1 cellular context compared by ENCODE assay signal in the genomic region with DNA sequence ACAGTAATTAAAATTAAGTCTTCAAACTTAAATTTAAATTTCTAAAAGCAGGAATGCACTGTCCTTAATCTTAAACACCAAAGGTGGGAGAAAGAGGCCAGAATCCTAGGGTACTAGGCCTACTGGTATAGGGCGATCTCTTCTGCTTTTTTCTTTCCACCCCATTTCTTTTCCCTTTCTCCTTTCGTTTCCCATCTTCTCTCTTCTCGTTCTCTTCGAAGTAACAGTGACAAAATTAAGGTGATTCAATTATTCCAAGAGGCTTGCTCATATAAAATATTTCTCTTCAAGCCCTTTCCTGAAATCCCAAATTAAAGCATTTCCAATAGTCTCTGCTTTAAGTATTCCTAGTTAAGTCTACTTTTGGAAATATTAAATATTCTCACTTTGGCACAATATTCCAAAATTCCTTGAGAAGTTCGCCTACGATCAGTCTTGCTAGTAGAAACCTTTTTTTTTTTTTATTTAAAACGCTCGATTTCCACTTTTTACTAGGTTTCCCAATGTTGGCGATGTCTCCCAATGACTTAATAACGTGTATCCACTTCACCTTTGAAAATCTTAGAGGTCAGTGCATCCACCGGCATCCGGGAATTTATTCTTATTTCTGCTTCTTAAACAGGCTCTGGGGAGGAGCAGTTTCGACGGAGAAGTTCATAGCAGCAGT.
TF ChIP-seq lines count a peak whose summit lies in the region.

No MANE protein-coding gene starts in this region.

TF ChIP-seq in K562, 482 proteins besides CTCF, POLR2A, EP300 and RAD21 (continued from another document and continues in another):
- TF ChIP-seq, protein P1, sequence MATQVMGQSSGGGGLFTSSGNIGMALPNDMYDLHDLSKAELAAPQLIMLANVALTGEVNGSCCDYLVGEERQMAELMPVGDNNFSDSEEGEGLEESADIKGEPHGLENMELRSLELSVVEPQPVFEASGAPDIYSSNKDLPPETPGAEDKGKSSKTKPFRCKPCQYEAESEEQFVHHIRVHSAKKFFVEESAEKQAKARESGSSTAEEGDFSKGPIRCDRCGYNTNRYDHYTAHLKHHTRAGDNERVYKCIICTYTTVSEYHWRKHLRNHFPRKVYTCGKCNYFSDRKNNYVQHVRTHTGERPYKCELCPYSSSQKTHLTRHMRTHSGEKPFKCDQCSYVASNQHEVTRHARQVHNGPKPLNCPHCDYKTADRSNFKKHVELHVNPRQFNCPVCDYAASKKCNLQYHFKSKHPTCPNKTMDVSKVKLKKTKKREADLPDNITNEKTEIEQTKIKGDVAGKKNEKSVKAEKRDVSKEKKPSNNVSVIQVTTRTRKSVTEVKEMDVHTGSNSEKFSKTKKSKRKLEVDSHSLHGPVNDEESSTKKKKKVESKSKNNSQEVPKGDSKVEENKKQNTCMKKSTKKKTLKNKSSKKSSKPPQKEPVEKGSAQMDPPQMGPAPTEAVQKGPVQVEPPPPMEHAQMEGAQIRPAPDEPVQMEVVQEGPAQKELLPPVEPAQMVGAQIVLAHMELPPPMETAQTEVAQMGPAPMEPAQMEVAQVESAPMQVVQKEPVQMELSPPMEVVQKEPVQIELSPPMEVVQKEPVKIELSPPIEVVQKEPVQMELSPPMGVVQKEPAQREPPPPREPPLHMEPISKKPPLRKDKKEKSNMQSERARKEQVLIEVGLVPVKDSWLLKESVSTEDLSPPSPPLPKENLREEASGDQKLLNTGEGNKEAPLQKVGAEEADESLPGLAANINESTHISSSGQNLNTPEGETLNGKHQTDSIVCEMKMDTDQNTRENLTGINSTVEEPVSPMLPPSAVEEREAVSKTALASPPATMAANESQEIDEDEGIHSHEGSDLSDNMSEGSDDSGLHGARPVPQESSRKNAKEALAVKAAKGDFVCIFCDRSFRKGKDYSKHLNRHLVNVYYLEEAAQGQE (CRISPR knock-in tag; IDR thresholded peaks at IDR 0.05; ENCODE audit: low read depth), result no peak
- no peak for TF ChIP-seq RBM25 (IDR thresholded peaks at IDR 0.05; ENCODE audit: low read depth, low read length, severe bottlenecking)
- TF ChIP-seq ESRRA (IDR thresholded peaks at IDR 0.05; ENCODE audit: borderline replicate concordance, low read depth), result peak; percentile 47; the same call in 1 of the 2 replicates
- TF ChIP-seq ZNF586 (CRISPR knock-in tag; conservative IDR thresholded peaks at IDR 0.05), result no peak
- no peak for TF ChIP-seq NR2F6 (CRISPR knock-in tag; IDR thresholded peaks at IDR 0.05)
- 0 out of 2 replicates have a peak, but pooled peaks have one; percentile 16 for TF ChIP-seq ZNF175 (CRISPR knock-in tag; IDR thresholded peaks at IDR 0.05; ENCODE audit: low read depth)
- no peak for TF ChIP-seq ZFP1 (CRISPR knock-in tag; IDR thresholded peaks at IDR 0.05)
- TF ChIP-seq SPI1 (IDR thresholded peaks at IDR 0.05; ENCODE audit: borderline replicate concordance, low read depth, low read length), result 0 out of 2 replicates have a peak, but pooled peaks have one; percentile 16
- TF ChIP-seq CEBPB (tag; IDR thresholded peaks at IDR 0.05), result peak; percentile 37; the same call in 1 of the 2 replicates
- no peak for TF ChIP-seq ILF3 (IDR thresholded peaks at IDR 0.05; ENCODE audit: borderline replicate concordance)
- TF ChIP-seq PTBP1 (IDR thresholded peaks at IDR 0.05; ENCODE audit: low read depth, low read length), result no peak
- TF ChIP-seq CEBPG (CRISPR knock-in tag; IDR thresholded peaks at IDR 0.05), result 0 out of 2 replicates have a peak, but pooled peaks have one; percentile 10
- 0 out of 4 replicates have a peak, but pooled peaks of 1 of the 2 experiments have one; percentile 20 for TF ChIP-seq CEBPG (tag; conservative IDR thresholded peaks at IDR 0.05 in 1 of 2, IDR thresholded peaks at IDR 0.05 in 1 of 2)
- TF ChIP-seq, protein P2, sequence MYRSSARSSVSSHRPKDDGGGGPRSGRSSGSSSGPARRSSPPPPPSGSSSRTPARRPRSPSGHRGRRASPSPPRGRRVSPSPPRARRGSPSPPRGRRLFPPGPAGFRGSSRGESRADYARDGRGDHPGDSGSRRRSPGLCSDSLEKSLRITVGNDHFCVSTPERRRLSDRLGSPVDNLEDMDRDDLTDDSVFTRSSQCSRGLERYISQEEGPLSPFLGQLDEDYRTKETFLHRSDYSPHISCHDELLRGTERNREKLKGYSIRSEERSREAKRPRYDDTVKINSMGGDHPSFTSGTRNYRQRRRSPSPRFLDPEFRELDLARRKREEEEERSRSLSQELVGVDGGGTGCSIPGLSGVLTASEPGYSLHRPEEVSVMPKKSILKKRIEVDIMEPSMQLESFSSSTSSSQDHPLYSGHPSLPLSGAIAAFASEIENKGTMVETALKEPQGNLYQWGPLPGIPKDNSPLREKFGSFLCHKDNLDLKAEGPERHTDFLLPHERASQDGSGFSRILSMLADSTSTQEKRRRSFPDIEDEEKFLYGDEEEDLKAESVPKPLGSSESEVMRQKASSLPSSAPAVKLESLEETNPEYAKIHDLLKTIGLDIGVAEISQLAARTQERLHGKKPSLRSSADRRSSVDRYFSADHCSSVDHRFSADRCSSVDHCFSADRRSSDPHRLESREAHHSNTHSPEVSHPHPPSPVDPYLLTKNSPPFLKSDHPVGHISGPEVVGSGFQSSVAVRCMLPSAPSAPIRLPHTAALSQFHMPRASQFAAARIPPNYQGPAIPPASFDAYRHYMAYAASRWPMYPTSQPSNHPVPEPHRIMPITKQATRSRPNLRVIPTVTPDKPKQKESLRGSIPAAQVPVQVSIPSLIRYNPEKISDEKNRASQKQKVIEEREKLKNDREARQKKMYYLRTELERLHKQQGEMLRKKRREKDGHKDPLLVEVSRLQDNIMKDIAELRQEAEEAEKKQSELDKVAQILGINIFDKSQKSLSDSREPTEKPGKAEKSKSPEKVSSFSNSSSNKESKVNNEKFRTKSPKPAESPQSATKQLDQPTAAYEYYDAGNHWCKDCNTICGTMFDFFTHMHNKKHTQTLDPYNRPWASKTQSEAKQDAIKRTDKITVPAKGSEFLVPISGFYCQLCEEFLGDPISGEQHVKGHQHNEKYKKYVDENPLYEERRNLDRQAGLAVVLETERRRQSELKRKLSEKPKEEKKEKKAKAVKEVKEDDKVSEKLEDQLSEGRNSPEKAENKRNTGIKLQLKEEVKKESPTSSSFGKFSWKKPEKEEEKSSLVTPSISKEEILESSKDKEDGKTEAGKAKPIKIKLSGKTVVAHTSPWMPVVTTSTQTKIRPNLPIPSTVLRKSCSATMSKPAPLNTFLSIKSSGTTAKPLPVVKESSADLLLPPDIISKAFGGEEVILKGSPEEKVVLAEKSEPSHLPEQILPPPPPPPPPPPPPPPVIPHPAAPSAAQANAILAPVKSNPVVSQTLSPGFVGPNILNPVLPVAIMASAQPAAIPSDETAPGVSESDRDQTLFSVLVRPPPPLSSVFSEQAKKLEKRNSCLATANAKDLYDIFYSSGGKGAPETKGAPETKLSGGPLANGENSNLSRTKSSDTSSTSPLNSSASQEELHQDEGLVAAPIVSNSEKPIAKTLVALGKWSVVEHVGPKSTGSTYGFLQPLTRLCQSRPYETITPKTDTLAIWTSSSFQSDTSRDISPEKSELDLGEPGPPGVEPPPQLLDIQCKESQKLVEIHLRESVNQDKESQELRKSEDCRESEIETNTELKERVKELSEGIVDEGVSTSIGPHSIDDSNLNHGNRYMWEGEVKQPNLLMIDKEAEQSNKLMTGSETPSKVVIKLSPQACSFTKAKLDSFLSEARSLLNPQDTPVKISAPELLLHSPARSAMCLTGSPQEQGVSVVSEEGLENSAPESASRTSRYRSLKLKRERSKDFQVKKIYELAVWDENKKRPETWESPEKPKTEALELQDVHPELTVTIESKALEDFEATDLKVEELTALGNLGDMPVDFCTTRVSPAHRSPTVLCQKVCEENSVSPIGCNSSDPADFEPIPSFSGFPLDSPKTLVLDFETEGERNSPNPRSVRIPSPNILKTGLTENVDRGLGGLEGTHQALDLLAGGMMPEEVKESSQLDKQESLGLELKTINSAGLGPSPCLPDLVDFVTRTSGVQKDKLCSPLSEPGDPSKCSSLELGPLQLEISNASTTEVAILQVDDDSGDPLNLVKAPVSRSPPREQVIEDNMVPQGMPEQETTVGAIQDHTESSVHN (IDR thresholded peaks at IDR 0.05; ENCODE audit: borderline replicate concordance in 1 of 2, low read depth in 1 of 2), result no peak
- no peak for TF ChIP-seq ZNF57 (CRISPR knock-in tag; IDR thresholded peaks at IDR 0.05)
- TF ChIP-seq, protein P3, sequence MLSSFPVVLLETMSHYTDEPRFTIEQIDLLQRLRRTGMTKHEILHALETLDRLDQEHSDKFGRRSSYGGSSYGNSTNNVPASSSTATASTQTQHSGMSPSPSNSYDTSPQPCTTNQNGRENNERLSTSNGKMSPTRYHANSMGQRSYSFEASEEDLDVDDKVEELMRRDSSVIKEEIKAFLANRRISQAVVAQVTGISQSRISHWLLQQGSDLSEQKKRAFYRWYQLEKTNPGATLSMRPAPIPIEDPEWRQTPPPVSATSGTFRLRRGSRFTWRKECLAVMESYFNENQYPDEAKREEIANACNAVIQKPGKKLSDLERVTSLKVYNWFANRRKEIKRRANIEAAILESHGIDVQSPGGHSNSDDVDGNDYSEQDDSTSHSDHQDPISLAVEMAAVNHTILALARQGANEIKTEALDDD (IDR thresholded peaks at IDR 0.05), result no peak
- no peak for TF ChIP-seq KLF6 (CRISPR knock-in tag; IDR thresholded peaks at IDR 0.05; ENCODE audit: borderline replicate concordance)
- TF ChIP-seq, protein P4, sequence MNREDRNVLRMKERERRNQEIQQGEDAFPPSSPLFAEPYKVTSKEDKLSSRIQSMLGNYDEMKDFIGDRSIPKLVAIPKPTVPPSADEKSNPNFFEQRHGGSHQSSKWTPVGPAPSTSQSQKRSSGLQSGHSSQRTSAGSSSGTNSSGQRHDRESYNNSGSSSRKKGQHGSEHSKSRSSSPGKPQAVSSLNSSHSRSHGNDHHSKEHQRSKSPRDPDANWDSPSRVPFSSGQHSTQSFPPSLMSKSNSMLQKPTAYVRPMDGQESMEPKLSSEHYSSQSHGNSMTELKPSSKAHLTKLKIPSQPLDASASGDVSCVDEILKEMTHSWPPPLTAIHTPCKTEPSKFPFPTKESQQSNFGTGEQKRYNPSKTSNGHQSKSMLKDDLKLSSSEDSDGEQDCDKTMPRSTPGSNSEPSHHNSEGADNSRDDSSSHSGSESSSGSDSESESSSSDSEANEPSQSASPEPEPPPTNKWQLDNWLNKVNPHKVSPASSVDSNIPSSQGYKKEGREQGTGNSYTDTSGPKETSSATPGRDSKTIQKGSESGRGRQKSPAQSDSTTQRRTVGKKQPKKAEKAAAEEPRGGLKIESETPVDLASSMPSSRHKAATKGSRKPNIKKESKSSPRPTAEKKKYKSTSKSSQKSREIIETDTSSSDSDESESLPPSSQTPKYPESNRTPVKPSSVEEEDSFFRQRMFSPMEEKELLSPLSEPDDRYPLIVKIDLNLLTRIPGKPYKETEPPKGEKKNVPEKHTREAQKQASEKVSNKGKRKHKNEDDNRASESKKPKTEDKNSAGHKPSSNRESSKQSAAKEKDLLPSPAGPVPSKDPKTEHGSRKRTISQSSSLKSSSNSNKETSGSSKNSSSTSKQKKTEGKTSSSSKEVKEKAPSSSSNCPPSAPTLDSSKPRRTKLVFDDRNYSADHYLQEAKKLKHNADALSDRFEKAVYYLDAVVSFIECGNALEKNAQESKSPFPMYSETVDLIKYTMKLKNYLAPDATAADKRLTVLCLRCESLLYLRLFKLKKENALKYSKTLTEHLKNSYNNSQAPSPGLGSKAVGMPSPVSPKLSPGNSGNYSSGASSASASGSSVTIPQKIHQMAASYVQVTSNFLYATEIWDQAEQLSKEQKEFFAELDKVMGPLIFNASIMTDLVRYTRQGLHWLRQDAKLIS (CRISPR knock-in tag; IDR thresholded peaks at IDR 0.05), result no peak
- TF ChIP-seq MYNN (IDR thresholded peaks at IDR 0.05), result no peak
- no peak for TF ChIP-seq MYNN (CRISPR knock-in tag; IDR thresholded peaks at IDR 0.05)
- TF ChIP-seq, protein P5, sequence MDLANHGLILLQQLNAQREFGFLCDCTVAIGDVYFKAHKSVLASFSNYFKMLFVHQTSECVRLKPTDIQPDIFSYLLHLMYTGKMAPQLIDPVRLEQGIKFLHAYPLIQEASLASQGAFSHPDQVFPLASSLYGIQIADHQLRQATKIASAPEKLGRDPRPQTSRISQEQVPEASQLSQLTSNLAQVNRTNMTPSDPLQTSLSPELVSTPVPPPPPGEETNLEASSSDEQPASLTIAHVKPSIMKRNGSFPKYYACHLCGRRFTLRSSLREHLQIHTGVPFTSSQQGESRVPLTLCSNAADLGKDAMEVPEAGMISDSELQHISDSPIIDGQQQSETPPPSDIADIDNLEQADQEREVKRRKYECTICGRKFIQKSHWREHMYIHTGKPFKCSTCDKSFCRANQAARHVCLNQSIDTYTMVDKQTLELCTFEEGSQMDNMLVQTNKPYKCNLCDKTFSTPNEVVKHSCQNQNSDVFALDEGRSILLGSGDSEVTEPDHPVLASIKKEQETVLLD (IDR thresholded peaks at IDR 0.05), result peak; percentile 26; the same call in 1 of the 2 replicates
- TF ChIP-seq, protein P6, sequence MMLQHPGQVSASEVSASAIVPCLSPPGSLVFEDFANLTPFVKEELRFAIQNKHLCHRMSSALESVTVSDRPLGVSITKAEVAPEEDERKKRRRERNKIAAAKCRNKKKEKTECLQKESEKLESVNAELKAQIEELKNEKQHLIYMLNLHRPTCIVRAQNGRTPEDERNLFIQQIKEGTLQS (IDR thresholded peaks at IDR 0.05), result no peak
- TF ChIP-seq, protein P6 (CRISPR knock-in tag; conservative IDR thresholded peaks at IDR 0.05), result no peak
- peak; percentile 62; the same call in 1 of the 2 replicates for TF ChIP-seq NFRKB (IDR thresholded peaks at IDR 0.05; ENCODE audit: low read depth)
- no peak for TF ChIP-seq HDGF (IDR thresholded peaks at IDR 0.05)
- TF ChIP-seq FOS (IDR thresholded peaks at IDR 0.05; ENCODE audit: extremely low read depth, insufficient read length), result no peak
- 0 out of 2 replicates have a peak, but pooled peaks have one; percentile 11 for TF ChIP-seq NFIC (IDR thresholded peaks at IDR 0.05)
- TF ChIP-seq POLR2H (tag; IDR thresholded peaks at IDR 0.05; ENCODE audit: low read depth), result no peak
- TF ChIP-seq, protein P7, sequence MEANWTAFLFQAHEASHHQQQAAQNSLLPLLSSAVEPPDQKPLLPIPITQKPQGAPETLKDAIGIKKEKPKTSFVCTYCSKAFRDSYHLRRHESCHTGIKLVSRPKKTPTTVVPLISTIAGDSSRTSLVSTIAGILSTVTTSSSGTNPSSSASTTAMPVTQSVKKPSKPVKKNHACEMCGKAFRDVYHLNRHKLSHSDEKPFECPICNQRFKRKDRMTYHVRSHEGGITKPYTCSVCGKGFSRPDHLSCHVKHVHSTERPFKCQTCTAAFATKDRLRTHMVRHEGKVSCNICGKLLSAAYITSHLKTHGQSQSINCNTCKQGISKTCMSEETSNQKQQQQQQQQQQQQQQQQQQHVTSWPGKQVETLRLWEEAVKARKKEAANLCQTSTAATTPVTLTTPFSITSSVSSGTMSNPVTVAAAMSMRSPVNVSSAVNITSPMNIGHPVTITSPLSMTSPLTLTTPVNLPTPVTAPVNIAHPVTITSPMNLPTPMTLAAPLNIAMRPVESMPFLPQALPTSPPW (CRISPR knock-in tag; IDR thresholded peaks at IDR 0.05), result no peak
- no peak for TF ChIP-seq TCF3 (CRISPR knock-in tag; IDR thresholded peaks at IDR 0.05)
- TF ChIP-seq MCM3 (IDR thresholded peaks at IDR 0.05), result no peak
- no peak for TF ChIP-seq ZNF121 (CRISPR knock-in tag; conservative IDR thresholded peaks at IDR 0.05)
